Comparison of ENCODE assay signal across 8 cellular contexts in genomic region chr2:219252900-219253752, GRCh38. TPM values are rescaled to one million over a fixed set of nuclear protein-coding genes. Genes with fewer than 3 reads are reported as not detected.
A peak's percentile ranks its signal among the peaks of the same experiment; 100 is the strongest.
DNase-seq lines count a peak whose midpoint lies in the region; ATAC-seq and TF ChIP-seq lines count a peak whose summit lies in the region.

TSS of gene TUBA4B (plus strand) at chr2:219253243. CDS start at chr2:219253408, 165 bp downstream.

- no peaks in the 10 kb centered on the region for H3K27me3 Mint-ChIP-seq in stimulated activated naive CD8-positive, alpha-beta T cell treated with anti-CD3 and anti-CD28 coated beads, Interleukin-15, amount 100 ng/mL, for 72 hours

- H3K4me3 Mint-ChIP-seq in stimulated activated naive CD8-positive, alpha-beta T cell treated with anti-CD3 and anti-CD28 coated beads, Interleukin-15, amount 100 ng/mL, for 72 hours, result peak within 1 kb of the TSS; percentile 71 to 84

- H2AFZ ChIP-seq in MM.1S (ENCODE audit: low read length) (peak within 1 kb of the TSS; percentile 88), mesenchymal stem cell (ENCODE audit: low read depth, low read length) (peak within 1 kb of the TSS; percentile 57)

- DNase-seq in Caki2 (ENCODE audit: low read depth) (peak; percentile 23), MM.1S (peak; percentile 53), mesenchymal stem cell (peak; percentile 32), HuH-7.5 (ENCODE audit: low spot score) (no peak)
- peak; percentile 65 for DNase-seq in activated CD4-positive, alpha-beta T cell treated with anti-CD3 and anti-CD28 coated beads for 48 hours
- DNase-seq in effector memory CD4-positive, alpha-beta T cell, result peak in 1 of 3 donors; percentile 30
- DNase-seq in stimulated activated naive CD8-positive, alpha-beta T cell treated with anti-CD3 and anti-CD28 coated beads, Interleukin-15, amount 100 ng/mL, for 72 hours, result peak; percentile 41 to 65

- peak within 1 kb of the TSS in 1 of 2 experiments; percentile 64 for H2BK12ac ChIP-seq in mesenchymal stem cell (ENCODE audit: low read length in 2 of 2)

- peak within 1 kb of the TSS; percentile 73 for H3K27ac ChIP-seq in MM.1S (ENCODE audit: low read length)
- peak within 1 kb of the TSS; percentile 94 for H3K27ac ChIP-seq in effector memory CD4-positive, alpha-beta T cell (ENCODE audit: insufficient read depth, low read length, poor library complexity, severe bottlenecking)
- peak within 1 kb of the TSS; percentile 99 for H3K27ac ChIP-seq in mesenchymal stem cell (ENCODE audit: low read length, poor library complexity, severe bottlenecking)

- peak within 1 kb of the TSS; percentile 95 to 97 for H3K27ac Mint-ChIP-seq in stimulated activated naive CD8-positive, alpha-beta T cell treated with anti-CD3 and anti-CD28 coated beads, Interleukin-15, amount 100 ng/mL, for 72 hours

- peaks cover 38% of the 10 kb centered on the region for H3F3A ChIP-seq in MM.1S (ENCODE audit: insufficient read depth, low read length)

- H3K79me1 ChIP-seq in mesenchymal stem cell (replicated peaks; ENCODE audit: low read length, poor library complexity, severe bottlenecking), result peaks cover 2% of the 10 kb centered on the region

- H3K36me3 ChIP-seq in MM.1S (replicated peaks; ENCODE audit: insufficient read depth, low read length), result 0 out of 2 replicates have a peak, but pooled peaks cover 6% of the 10 kb centered on the region
- peaks cover 12% of the 10 kb centered on the region for H3K36me3 ChIP-seq in effector memory CD4-positive, alpha-beta T cell (ENCODE audit: control insufficient read depth, insufficient read depth, low read length)
- peaks cover 17 to 18% of the 10 kb centered on the region in 2 experiments for H3K36me3 ChIP-seq in mesenchymal stem cell (ENCODE audit: control insufficient read depth in 1 of 2, insufficient read depth in 2 of 2, low read depth in 1 of 2, low read length in 2 of 2)

- H2AK5ac ChIP-seq in mesenchymal stem cell (ENCODE audit: low read length, severe bottlenecking), result peak within 1 kb of the TSS; percentile 89

- in situ Hi-C loops in Caki2 (cut with HindIII; ENCODE audit: low pct_unique_long_range_greater_than_20kb, low sequenced_read_pairs), result no loop called here

- peak; percentile 12 for ATAC-seq in GM21367 (IDR thresholded peaks at IDR 0.05; ENCODE audit: unreplicated experiment)
- peak; percentile 50 for ATAC-seq in stimulated activated naive CD8-positive, alpha-beta T cell treated with anti-CD3 and anti-CD28 coated beads, Interleukin-15, amount 100 ng/mL, for 72 hours

- H4K20me1 ChIP-seq in MM.1S (ENCODE audit: insufficient read depth, low read length), result no peaks in the 10 kb centered on the region

- H3K4me2 ChIP-seq in MM.1S (ENCODE audit: low read depth, low read length), result peak within 1 kb of the TSS; percentile 99
- peak within 1 kb of the TSS; percentile 100 for H3K4me2 ChIP-seq in mesenchymal stem cell (ENCODE audit: low read length, poor library complexity, severe bottlenecking)

- H3K9me3 ChIP-seq in MM.1S (replicated peaks; ENCODE audit: insufficient read depth, low read length), result no peaks in the 10 kb centered on the region
- no peaks in the 10 kb centered on the region for H3K9me3 ChIP-seq in effector memory CD4-positive, alpha-beta T cell (ENCODE audit: control insufficient read depth, low read length)
- H3K9me3 ChIP-seq in mesenchymal stem cell (ENCODE audit: control insufficient read depth, low read length), result no peaks in the 10 kb centered on the region

- H2BK15ac ChIP-seq in mesenchymal stem cell (ENCODE audit: low read depth, poor library complexity, severe bottlenecking), result no peak within 1 kb of the TSS

- H3K4ac ChIP-seq in mesenchymal stem cell (ENCODE audit: low read depth in 1 of 2, low read length in 2 of 2), result peak within 1 kb of the TSS in 1 of 2 experiments; percentile 17

- peak within 1 kb of the TSS; percentile 53 for H2BK5ac ChIP-seq in mesenchymal stem cell (ENCODE audit: low read depth, low read length, poor library complexity, severe bottlenecking)

- peaks cover 67% of the 10 kb centered on the region for H3K4me1 Mint-ChIP-seq in stimulated activated naive CD8-positive, alpha-beta T cell treated with anti-CD3 and anti-CD28 coated beads, Interleukin-15, amount 100 ng/mL, for 72 hours

- H3K4me3 ChIP-seq in MM.1S (ENCODE audit: low read length) (peak within 1 kb of the TSS; percentile 78), mesenchymal stem cell (ENCODE audit: insufficient read depth in 1 of 2, low read depth in 1 of 2, low read length in 2 of 2) (peak within 1 kb of the TSS; percentile 64 to 85)
- peak within 1 kb of the TSS; percentile 87 for H3K4me3 ChIP-seq in effector memory CD4-positive, alpha-beta T cell (ENCODE audit: insufficient read depth, low read depth, low read length, poor library complexity, severe bottlenecking)

- H3K79me2 ChIP-seq in MM.1S (ENCODE audit: low read length), result peaks cover 51% of the 10 kb centered on the region

- peak within 1 kb of the TSS in 1 of 2 experiments; percentile 74 for H3K23ac ChIP-seq in mesenchymal stem cell (ENCODE audit: low read length in 2 of 2)

- H3K14ac ChIP-seq in mesenchymal stem cell (ENCODE audit: low read length in 2 of 2), result peak within 1 kb of the TSS in 1 of 2 experiments; percentile 61

- no peaks in the 10 kb centered on the region for H3K9me2 ChIP-seq in MM.1S (replicated peaks; ENCODE audit: insufficient read depth, low read length)

- H3K27me3 ChIP-seq in MM.1S (replicated peaks; ENCODE audit: insufficient read depth, low read length) (no peaks in the 10 kb centered on the region), mesenchymal stem cell (ENCODE audit: control insufficient read depth in 1 of 2, insufficient read depth in 1 of 2, low read length in 2 of 2) (peaks cover 0 to 16% of the 10 kb centered on the region in 2 experiments)
- H3K27me3 ChIP-seq in effector memory CD4-positive, alpha-beta T cell (replicated peaks; ENCODE audit: control insufficient read depth, insufficient read depth, low read length, poor library complexity, severe bottlenecking), result no peaks in the 10 kb centered on the region

- H3K9ac ChIP-seq in MM.1S (ENCODE audit: low read length) (peak within 1 kb of the TSS; percentile 88), mesenchymal stem cell (ENCODE audit: low read length) (peak within 1 kb of the TSS; percentile 70)

- no peak for TF ChIP-seq CTCF in MM.1S (IDR thresholded peaks at IDR 0.05; ENCODE audit: low read length)

- no peak within 1 kb of the TSS for H2BK120ac ChIP-seq in mesenchymal stem cell (ENCODE audit: low read depth, low read length)

- H4K8ac ChIP-seq in mesenchymal stem cell (ENCODE audit: low read length), result peak within 1 kb of the TSS; percentile 14

- no peak within 1 kb of the TSS for H4K91ac ChIP-seq in mesenchymal stem cell (ENCODE audit: low read length)

- H3K4me1 ChIP-seq in MM.1S (ENCODE audit: low read length) (peaks cover 39% of the 10 kb centered on the region), mesenchymal stem cell (ENCODE audit: control insufficient read depth, insufficient read depth, low read depth, low read length) (peaks cover 57% of the 10 kb centered on the region)
- H3K4me1 ChIP-seq in effector memory CD4-positive, alpha-beta T cell (ENCODE audit: control insufficient read depth, insufficient read depth, low read length, poor library complexity, severe bottlenecking), result peaks cover 43% of the 10 kb centered on the region

- WGBS in mesenchymal stem cell, result 2% methylated on average over 31 of the region's 49 CpGs

- H3K9me3 Mint-ChIP-seq in stimulated activated naive CD8-positive, alpha-beta T cell treated with anti-CD3 and anti-CD28 coated beads, Interleukin-15, amount 100 ng/mL, for 72 hours, result no peaks in the 10 kb centered on the region

- H3K18ac ChIP-seq in mesenchymal stem cell (ENCODE audit: low read depth in 1 of 2, low read length in 2 of 2), result peak within 1 kb of the TSS; percentile 8 to 61

RNA-seq across cellular contexts. Expression of gene TUBA4B, which starts in this region (rescaled TPM):
- 0.10 TPM in 1 of 2 replicates, not detected in the other for total RNA-seq in Caki2 (2014; rRNA removed; shearing (Covaris generic); ENCODE audit: low replicate concordance)
- not detected for polyA plus RNA-seq in mesenchymal stem cell (2013, experiment 1 of 2)
- polyA plus RNA-seq in mesenchymal stem cell (2013, experiment 2 of 2), result not detected

Comparison
In these comparisons a context has a peak if more than half of its experiments do, and no peak if none do; other contexts are left out.
1. Peak in DNase-seq in Caki2; RNA of the gene not detected or under 1 TPM.